33 cellular contexts compared by ENCODE assay signal in genomic region chr20:61890210-61890609, GRCh38.
"Had no signal": no experiment of that assay in that cellular context is flagged by ENCODE, and none has a peak within 500 bp of the region (broad histone marks: within the 10 kb centered on the region; RNA-seq: fewer than 3 reads in every experiment).

No MANE protein-coding gene starts in this region.

- H3K4me1 ChIP-seq: adrenal gland, body of pancreas, breast epithelium had no signal

- H3K9me3 ChIP-seq: adrenal gland, body of pancreas had no signal

- ATAC-seq: activated CD8-positive, alpha-beta T cell treated with anti-CD3 and anti-CD28 coated beads for 36 hours; activated naive CD4-positive, alpha-beta T cell treated with anti-CD3 and anti-CD28 coated beads, Interleukin-2, amount 50 U/mL, for 72 hours; activated T-cell treated with anti-CD3 and anti-CD28 coated beads, Interleukin-2, amount 50 U/mL, for 4 hours; activated T-cell treated with anti-CD3 and anti-CD28 coated beads, Interleukin-2, amount 50 U/mL, for 72 hours; activated T-helper 17 cell treated with anti-CD3 and anti-CD28 coated beads, Interleukin-2, amount 50 U/mL, for 72 hours; body of pancreas had no signal

- H3K27me3 ChIP-seq: adrenal gland, body of pancreas, brain microvascular endothelial cell had no signal

- H3K27ac ChIP-seq: adrenal gland, body of pancreas, brain microvascular endothelial cell, breast epithelium, VCaP had no signal

- H3K4me3 ChIP-seq: adrenal gland, body of pancreas, breast epithelium had no signal

- H3K36me3 ChIP-seq: adrenal gland, brain microvascular endothelial cell, breast epithelium had no signal

- FAIRE-seq: astrocyte, TTC549 had no signal

- DNase-seq: activated B cell treated with CpG ODN at 0.5 μM for 24 hours; activated CD4-positive, alpha-beta memory T cell treated with anti-CD3 and anti-CD28 coated beads for 36 hours; activated CD4-positive, alpha-beta T cell treated with anti-CD3 and anti-CD28 coated beads for 4 hours; activated CD4-positive, alpha-beta T cell treated with anti-CD3 and anti-CD28 coated beads, Interleukin-2, amount 10 ng/mL, durations not matched to agents 24 days and 14 days; activated CD4-positive, alpha-beta T cell treated with anti-CD3 and anti-CD28 coated beads, Interleukin-2, amount 50 U/mL, for 1 hour; activated CD4-positive, alpha-beta T cell treated with anti-CD3 and anti-CD28 coated beads, Interleukin-2, amount 50 U/mL, for 4 hours; activated CD4-positive, CD25-positive, alpha-beta regulatory T cell treated with anti-CD3 and anti-CD28 coated beads, Interleukin-2, amount 50 U/mL, for 72 hours; activated CD8-positive, alpha-beta memory T cell treated with anti-CD3 and anti-CD28 coated beads, Interleukin-2, amount 50 U/mL, for 4 hours; activated CD8-positive, alpha-beta T cell treated with anti-CD3 and anti-CD28 coated beads for 36 hours; activated effector memory CD4-positive, alpha-beta T cell treated with anti-CD3 and anti-CD28 coated beads, Interleukin-2, amount 50 U/mL, for 16 hours; activated gamma-delta T cell treated with Interleukin-2 at 50 U/mL for 16 hours; activated naive CD4-positive, alpha-beta T cell; activated naive CD4-positive, alpha-beta T cell treated with anti-CD3 and anti-CD28 coated beads for 36 hours; activated naive CD4-positive, alpha-beta T cell treated with anti-CD3 and anti-CD28 coated beads, Interleukin-2, amount 50 U/mL, for 16 hours; activated naive CD8-positive, alpha-beta T cell treated with anti-CD3 and anti-CD28 coated beads for 36 hours; activated T-cell treated with anti-CD3 and anti-CD28 coated beads for 4 hours; activated T-cell treated with anti-CD3 and anti-CD28 coated beads, Interleukin-2, amount 50 U/mL, for 1 hour; activated T-cell treated with anti-CD3 and anti-CD28 coated beads, Interleukin-2, amount 50 U/mL, for 4 hours; activated T-cell treated with anti-CD3 and anti-CD28 coated beads, Interleukin-2, amount 50 U/mL, for 72 hours; adrenal gland; amniotic stem cell; aorta; body of pancreas; brain microvascular endothelial cell; central memory CD4-positive, alpha-beta T cell; T-helper 2 cell; T-helper 9 cell had no signal
